In the genomic region with DNA sequence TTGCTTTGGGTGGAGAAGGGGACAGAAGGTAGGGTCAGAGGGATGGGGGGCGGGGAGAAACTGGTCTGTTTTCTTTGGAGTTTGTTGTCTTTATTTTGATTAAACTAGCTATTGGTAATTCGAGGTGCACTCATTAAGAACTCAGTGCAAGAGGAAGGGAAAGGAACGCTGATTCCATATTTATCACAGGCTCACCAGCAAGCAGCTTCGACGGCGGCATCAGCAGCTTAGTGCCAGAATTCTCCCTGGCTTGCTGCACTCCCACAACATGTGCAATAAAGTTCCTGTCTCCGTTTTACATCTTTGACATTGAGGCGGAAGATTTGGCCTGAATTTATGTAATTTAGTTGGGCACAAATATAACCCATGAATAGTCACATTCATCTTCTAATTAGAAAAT, we compare ENCODE assay signal across 8 cellular contexts.
"Had no signal": no experiment of that assay in that cellular context is flagged by ENCODE, and none has a peak within 500 bp of the region (broad histone marks: within the 10 kb centered on the region; RNA-seq: fewer than 3 reads in every experiment).

No MANE protein-coding gene starts in this region.

- H3K27ac Mint-ChIP-seq: HFFc6, IgD-negative memory B cell had no signal

- H3K27ac ChIP-seq: HL-60 had no signal

- H3K4me3 Mint-ChIP-seq: HFFc6, IgD-negative memory B cell had no signal

- DNase-seq: GOT3, H7, HFFc6 had no signal

- FAIRE-seq: HepG2 had no signal

- ATAC-seq: HCT116, HepG2 had no signal

- H3K4me3 ChIP-seq: HAP-1 had no signal

- H3K9me3 Mint-ChIP-seq: HFFc6, IgD-negative memory B cell had no signal

- H3K9me3 ChIP-seq: HAP-1 had no signal

- H3K27me3 Mint-ChIP-seq: IgD-negative memory B cell had no signal
